20 cellular contexts compared by ENCODE assay signal in genomic region chr9:115413766-115414382, GRCh38.
"Had no signal": no experiment of that assay in that cellular context is flagged by ENCODE, and none has a peak within 500 bp of the region (broad histone marks: within the 10 kb centered on the region; RNA-seq: fewer than 3 reads in every experiment).

No MANE protein-coding gene starts in this region.

- H3K36me3 Mint-ChIP-seq: activated CD4-positive, alpha-beta memory T cell treated with anti-CD3 and anti-CD28 coated beads for 36 hours; activated naive CD8-positive, alpha-beta T cell treated with anti-CD3 and anti-CD28 coated beads for 36 hours; stimulated activated effector memory CD8-positive, alpha-beta T cell treated with anti-CD3 and anti-CD28 coated beads, Interleukin-12 subunit alpha, Interleukin-12 subunit beta, amount 100 ng/mL, for 72 hours; T-cell had no signal

- H3K4me1 Mint-ChIP-seq: activated naive CD8-positive, alpha-beta T cell treated with anti-CD3 and anti-CD28 coated beads for 36 hours; stimulated activated effector memory CD8-positive, alpha-beta T cell treated with anti-CD3 and anti-CD28 coated beads, Interleukin-12 subunit alpha, Interleukin-12 subunit beta, amount 100 ng/mL, for 72 hours; T-cell had no signal

- H3K9me3 ChIP-seq: gastrocnemius medialis, pancreas, sigmoid colon, uterus had no signal

- ATAC-seq: activated T-cell treated with anti-CD3 and anti-CD28 coated beads, Interleukin-2, amount 50 U/mL, for 4 hours; effector memory CD8-positive, alpha-beta T cell; gastrocnemius medialis; heart right ventricle; pancreas; stimulated activated effector memory CD8-positive, alpha-beta T cell treated with anti-CD3 and anti-CD28 coated beads, Interleukin-12 subunit alpha, Interleukin-12 subunit beta, amount 100 ng/mL, for 72 hours; T-cell had no signal

- H3K27ac ChIP-seq: gastrocnemius medialis, heart right ventricle, pancreas, sigmoid colon, uterus had no signal

- H3K27ac Mint-ChIP-seq: activated CD4-positive, alpha-beta memory T cell treated with anti-CD3 and anti-CD28 coated beads for 36 hours; activated naive CD8-positive, alpha-beta T cell treated with anti-CD3 and anti-CD28 coated beads for 36 hours; dendritic cell treated with granulocyte-macrophage colony-stimulating factor and Interleukin-4, amounts not matched to agents 40 ng/mL and 50 ng/mL, for 4 days; effector memory CD8-positive, alpha-beta T cell; stimulated activated effector memory CD8-positive, alpha-beta T cell treated with anti-CD3 and anti-CD28 coated beads, Interleukin-12 subunit alpha, Interleukin-12 subunit beta, amount 100 ng/mL, for 72 hours; T-cell had no signal

- H3K9me3 Mint-ChIP-seq: activated CD4-positive, alpha-beta memory T cell treated with anti-CD3 and anti-CD28 coated beads for 36 hours; activated T-cell treated with anti-CD3 and anti-CD28 coated beads, Interleukin-2, amount 50 U/mL, for 4 hours; dendritic cell treated with granulocyte-macrophage colony-stimulating factor and Interleukin-4, amounts not matched to agents 40 ng/mL and 50 ng/mL, for 4 days; stimulated activated effector memory CD8-positive, alpha-beta T cell treated with anti-CD3 and anti-CD28 coated beads, Interleukin-12 subunit alpha, Interleukin-12 subunit beta, amount 100 ng/mL, for 72 hours had no signal

- H3K27me3 ChIP-seq: gastrocnemius medialis, heart right ventricle, pancreas, sigmoid colon, tibial nerve, uterus had no signal

- H3K4me1 ChIP-seq: gastrocnemius medialis, pancreas, sigmoid colon, uterus had no signal

- H3K36me3 ChIP-seq: gastrocnemius medialis, heart right ventricle, pancreas, sigmoid colon, tibial nerve, uterus had no signal

- DNase-seq: activated CD4-positive, alpha-beta memory T cell treated with anti-CD3 and anti-CD28 coated beads for 36 hours; activated gamma-delta T cell treated with Interleukin-2 at 50 U/mL for 16 hours; activated naive CD8-positive, alpha-beta T cell treated with anti-CD3 and anti-CD28 coated beads for 36 hours; activated T-cell treated with anti-CD3 and anti-CD28 coated beads, Interleukin-2, amount 50 U/mL, for 4 hours; anterior cingulate cortex; cerebellar nuclear complex; effector memory CD8-positive, alpha-beta T cell; gastrocnemius medialis; heart right ventricle; islet precursor cell; pancreas; sigmoid colon; stimulated activated CD4-positive, alpha-beta T cell treated with anti-CD3 and anti-CD28 coated beads, Interleukin-12 subunit alpha, Interleukin-12 subunit beta, amount 100 ng/mL, for 4 hours; T-cell; T-helper 9 cell; uterus had no signal

- H3K4me3 ChIP-seq: gastrocnemius medialis, heart right ventricle, lung, pancreas, sigmoid colon, tibial nerve, uterus had no signal

- H3K4me3 Mint-ChIP-seq: activated CD4-positive, alpha-beta memory T cell treated with anti-CD3 and anti-CD28 coated beads for 36 hours; activated naive CD8-positive, alpha-beta T cell treated with anti-CD3 and anti-CD28 coated beads for 36 hours; activated T-cell treated with anti-CD3 and anti-CD28 coated beads, Interleukin-2, amount 50 U/mL, for 4 hours; dendritic cell treated with granulocyte-macrophage colony-stimulating factor and Interleukin-4, amounts not matched to agents 40 ng/mL and 50 ng/mL, for 4 days; effector memory CD8-positive, alpha-beta T cell; stimulated activated effector memory CD8-positive, alpha-beta T cell treated with anti-CD3 and anti-CD28 coated beads, Interleukin-12 subunit alpha, Interleukin-12 subunit beta, amount 100 ng/mL, for 72 hours; T-cell had no signal
